In genomic region chr7:107660381-107661080, GRCh38 we compare ENCODE assay signal across 8 cellular contexts. TPM values are rescaled to one million over a fixed set of nuclear protein-coding genes. Genes with fewer than 3 reads are reported as not detected.
DNase-seq lines count a peak whose midpoint lies in the region; ATAC-seq and TF ChIP-seq lines count a peak whose summit lies in the region.

TSS of gene SLC26A4 (plus strand) at chr7:107660828. CDS start at chr7:107661642, 814 bp downstream.

- H3K27ac ChIP-seq in CD8-positive, alpha-beta memory T cell (ENCODE audit: low read depth, low read length): peak within 1 kb of the TSS; percentile 7
- no peak within 1 kb of the TSS for H3K27ac ChIP-seq in GM23338 (ENCODE audit: low read depth)
- H3K27ac ChIP-seq in naive thymus-derived CD4-positive, alpha-beta T cell (ENCODE audit: low read depth, low read length): no peak within 1 kb of the TSS
- no peak within 1 kb of the TSS for H3K27ac ChIP-seq in vagina

- ATAC-seq in GM23338 (peak; percentile 20), GM19328 (IDR thresholded peaks at IDR 0.05; ENCODE audit: unreplicated experiment) (no peak)
- no peak for ATAC-seq in effector memory CD8-positive, alpha-beta T cell (replicated peaks)
- peak; percentile 15 for ATAC-seq in naive thymus-derived CD4-positive, alpha-beta T cell

- H4K20me1 ChIP-seq in GM23338 (replicated peaks; ENCODE audit: insufficient read depth): peaks cover 7% of the 10 kb centered on the region; the same call in 1 of the 2 replicates

- CTCF ChIA-PET in CD8-positive, alpha-beta memory T cell (lab: Charles Lee): no interaction called here
- CTCF ChIA-PET in naive thymus-derived CD4-positive, alpha-beta T cell (lab: Charles Lee): interaction anchor here (0.6 kb wide), 1 partner anchor 75 kb away, joined by 4 read pairs; no protein-coding TSS in a partner anchor

- H3K4me3 ChIP-seq in CD8-positive, alpha-beta memory T cell (ENCODE audit: low read length): peak within 1 kb of the TSS; percentile 17
- H3K4me3 ChIP-seq in GM23338 (peak within 1 kb of the TSS; percentile 76), vagina (peak within 1 kb of the TSS; percentile 45 to 56)
- peak within 1 kb of the TSS; percentile 30 for H3K4me3 ChIP-seq in naive thymus-derived CD4-positive, alpha-beta T cell (ENCODE audit: low read length)

- peak within 1 kb of the TSS; percentile 49 to 83 (median 75) for H3K4me3 Mint-ChIP-seq in CD8-positive, alpha-beta memory T cell
- peak within 1 kb of the TSS; percentile 83 for H3K4me3 Mint-ChIP-seq in GM23338
- peak within 1 kb of the TSS; percentile 93 for H3K4me3 Mint-ChIP-seq in T-helper 2 cell treated with Interferon-gamma antibody and Interleukin-4, amounts not matched to agents 5 μg/mL and 100 μg/mL, for 36 hours
- peak within 1 kb of the TSS; percentile 66 to 74 for H3K4me3 Mint-ChIP-seq in effector memory CD8-positive, alpha-beta T cell
- H3K4me3 Mint-ChIP-seq in naive thymus-derived CD4-positive, alpha-beta T cell: peak within 1 kb of the TSS; percentile 56 to 96 (median 84)

- peaks cover 13 to 27% (median 21%) of the 10 kb centered on the region in 3 donors for H3K4me1 Mint-ChIP-seq in CD8-positive, alpha-beta memory T cell
- peaks cover 20% of the 10 kb centered on the region for H3K4me1 Mint-ChIP-seq in GM23338
- H3K4me1 Mint-ChIP-seq in T-helper 2 cell treated with Interferon-gamma antibody and Interleukin-4, amounts not matched to agents 5 μg/mL and 100 μg/mL, for 36 hours (ENCODE audit: low read depth): peaks cover 40% of the 10 kb centered on the region
- peaks cover 0 to 9% of the 10 kb centered on the region in 2 donors for H3K4me1 Mint-ChIP-seq in effector memory CD8-positive, alpha-beta T cell (ENCODE audit: low read depth in 2 of 2)
- peaks cover 12 to 48% (median 21%) of the 10 kb centered on the region in 7 donors for H3K4me1 Mint-ChIP-seq in naive thymus-derived CD4-positive, alpha-beta T cell

- H2AFZ ChIP-seq in GM23338: peak within 1 kb of the TSS; percentile 98

- peaks cover 21% of the 10 kb centered on the region for H3K4me1 ChIP-seq in CD8-positive, alpha-beta memory T cell (ENCODE audit: insufficient read depth, low read length)
- H3K4me1 ChIP-seq in GM23338 (ENCODE audit: insufficient read depth): no peaks in the 10 kb centered on the region; the same call in 1 of the 2 replicates
- peaks cover 0 to 2% of the 10 kb centered on the region in 2 donors for H3K4me1 ChIP-seq in naive thymus-derived CD4-positive, alpha-beta T cell (ENCODE audit: control insufficient read depth in 2 of 2, insufficient read depth in 2 of 2, low read length in 2 of 2)
- H3K4me1 ChIP-seq in vagina: peaks cover 21% of the 10 kb centered on the region

- no peak; a peak in 1 of 4 replicates for TF ChIP-seq CTCF in GM23338 (conservative IDR thresholded peaks at IDR 0.05; ENCODE audit: low read depth in 2 of 2)
- TF ChIP-seq CTCF in vagina (IDR thresholded peaks at IDR 0.05): no peak

- H3F3A ChIP-seq in GM23338 (replicated peaks; ENCODE audit: low read depth): peaks cover 4% of the 10 kb centered on the region; the same call in 1 of the 2 replicates

- POLR2A ChIA-PET in CD8-positive, alpha-beta memory T cell (lab: Charles Lee): no interaction called here
- POLR2A ChIA-PET in naive thymus-derived CD4-positive, alpha-beta T cell (lab: Charles Lee): no interaction called here

- intact Hi-C loops in naive thymus-derived CD4-positive, alpha-beta T cell (cut with micrococcal nuclease): loop anchor here in 1 of 2 donors (2.0 to 10.0 kb wide), 3 partner anchors 64 to 796 kb away; partner anchors contain the start of gene PIK3CG
- intact Hi-C loops in vagina (cut with DNase I): no loop called here

- H3K9me3 Mint-ChIP-seq in CD8-positive, alpha-beta memory T cell: no peaks in the 10 kb centered on the region
- no peaks in the 10 kb centered on the region for H3K9me3 Mint-ChIP-seq in GM23338
- no peaks in the 10 kb centered on the region for H3K9me3 Mint-ChIP-seq in T-helper 2 cell treated with Interferon-gamma antibody and Interleukin-4, amounts not matched to agents 5 μg/mL and 100 μg/mL, for 36 hours
- H3K9me3 Mint-ChIP-seq in effector memory CD8-positive, alpha-beta T cell: no peaks in the 10 kb centered on the region
- peaks cover 0 to 1% (median 0%) of the 10 kb centered on the region in 11 donors for H3K9me3 Mint-ChIP-seq in naive thymus-derived CD4-positive, alpha-beta T cell

- DNase-seq in CD8-positive, alpha-beta memory T cell: no peak
- peak; percentile 64 for DNase-seq in GM23338 (ENCODE audit: low spot score)
- DNase-seq in T-helper 2 cell treated with Interferon-gamma antibody and Interleukin-4, amounts not matched to agents 5 μg/mL and 100 μg/mL, for 36 hours (ENCODE audit: low spot score): peak; percentile 42
- DNase-seq in effector memory CD8-positive, alpha-beta T cell: no peak
- peak in 2 of 9 donors; percentile 10 to 54 for DNase-seq in naive thymus-derived CD4-positive, alpha-beta T cell
- no peak for DNase-seq in vagina (ENCODE audit: extremely low spot score in 2 of 2)
- DNase-seq in globus pallidus (ENCODE audit: low spot score): no peak

- peaks cover 16% of the 10 kb centered on the region for H3K27me3 ChIP-seq in CD8-positive, alpha-beta memory T cell (ENCODE audit: insufficient read depth, low read length, poor library complexity, severe bottlenecking)
- H3K27me3 ChIP-seq in GM23338 (ENCODE audit: insufficient read depth) (peaks cover 76% of the 10 kb centered on the region), vagina (no peaks in the 10 kb centered on the region)
- H3K27me3 ChIP-seq in naive thymus-derived CD4-positive, alpha-beta T cell (ENCODE audit: control insufficient read depth in 2 of 2, insufficient read depth in 2 of 2, low read length in 2 of 2): peaks cover 3 to 19% of the 10 kb centered on the region in 2 donors

- no peaks in the 10 kb centered on the region for H3K36me3 ChIP-seq in CD8-positive, alpha-beta memory T cell (ENCODE audit: insufficient read depth, low read length)
- no peaks in the 10 kb centered on the region for H3K36me3 ChIP-seq in GM23338 (ENCODE audit: insufficient read depth)
- no peaks in the 10 kb centered on the region for H3K36me3 ChIP-seq in naive thymus-derived CD4-positive, alpha-beta T cell (ENCODE audit: control insufficient read depth in 2 of 3, insufficient read depth in 3 of 3, low read length in 3 of 3)
- no peaks in the 10 kb centered on the region for H3K36me3 ChIP-seq in vagina

- peaks cover 26 to 63% of the 10 kb centered on the region in 2 donors for H3K27me3 Mint-ChIP-seq in CD8-positive, alpha-beta memory T cell
- peaks cover 46% of the 10 kb centered on the region for H3K27me3 Mint-ChIP-seq in GM23338 (ENCODE audit: insufficient read depth, low read depth, poor library complexity)
- H3K27me3 Mint-ChIP-seq in T-helper 2 cell treated with Interferon-gamma antibody and Interleukin-4, amounts not matched to agents 5 μg/mL and 100 μg/mL, for 36 hours (ENCODE audit: low read depth): no peaks in the 10 kb centered on the region
- H3K27me3 Mint-ChIP-seq in effector memory CD8-positive, alpha-beta T cell: peaks cover 46 to 61% of the 10 kb centered on the region in 2 donors
- H3K27me3 Mint-ChIP-seq in naive thymus-derived CD4-positive, alpha-beta T cell: peaks cover 0 to 65% (median 52%) of the 10 kb centered on the region in 5 donors

- no peak within 1 kb of the TSS for H3K27ac Mint-ChIP-seq in CD8-positive, alpha-beta memory T cell
- H3K27ac Mint-ChIP-seq in GM23338: no peak within 1 kb of the TSS
- H3K27ac Mint-ChIP-seq in T-helper 2 cell treated with Interferon-gamma antibody and Interleukin-4, amounts not matched to agents 5 μg/mL and 100 μg/mL, for 36 hours: peak within 1 kb of the TSS; percentile 85
- H3K27ac Mint-ChIP-seq in effector memory CD8-positive, alpha-beta T cell: no peak within 1 kb of the TSS
- H3K27ac Mint-ChIP-seq in naive thymus-derived CD4-positive, alpha-beta T cell: peak within 1 kb of the TSS in 1 of 9 donors; percentile 87

- peak within 1 kb of the TSS; percentile 94 for H3K4me2 ChIP-seq in GM23338

- H3K9me3 ChIP-seq in CD8-positive, alpha-beta memory T cell (ENCODE audit: low read length): no peaks in the 10 kb centered on the region
- no peaks in the 10 kb centered on the region for H3K9me3 ChIP-seq in naive thymus-derived CD4-positive, alpha-beta T cell (ENCODE audit: control insufficient read depth in 2 of 3, low read length in 3 of 3)
- no peaks in the 10 kb centered on the region for H3K9me3 ChIP-seq in vagina

- TF ChIP-seq POLR2A in vagina (IDR thresholded peaks at IDR 0.05): no peak

- H3K9me2 ChIP-seq in GM23338 (ENCODE audit: insufficient read depth): no peaks in the 10 kb centered on the region

- no peaks in the 10 kb centered on the region for H3K79me2 ChIP-seq in GM23338 (replicated peaks; ENCODE audit: insufficient read depth)

- H3K36me3 Mint-ChIP-seq in CD8-positive, alpha-beta memory T cell: no peaks in the 10 kb centered on the region
- no peaks in the 10 kb centered on the region; the same call in 2 of the 3 replicates for H3K36me3 Mint-ChIP-seq in GM23338 (ENCODE audit: low read depth)
- peaks cover 3% of the 10 kb centered on the region for H3K36me3 Mint-ChIP-seq in T-helper 2 cell treated with Interferon-gamma antibody and Interleukin-4, amounts not matched to agents 5 μg/mL and 100 μg/mL, for 36 hours (ENCODE audit: low read depth)
- no peaks in the 10 kb centered on the region for H3K36me3 Mint-ChIP-seq in effector memory CD8-positive, alpha-beta T cell (ENCODE audit: insufficient read depth)
- peaks cover 0 to 4% (median 0%) of the 10 kb centered on the region in 5 donors for H3K36me3 Mint-ChIP-seq in naive thymus-derived CD4-positive, alpha-beta T cell

TF ChIP-seq in GM23338, 12 proteins besides CTCF, POLR2A, EP300 and RAD21:
- no peak for TF ChIP-seq NANOG (IDR thresholded peaks at IDR 0.05; ENCODE audit: borderline replicate concordance)
- peak; percentile 29 for TF ChIP-seq EZH2 (IDR thresholded peaks at IDR 0.05; ENCODE audit: low read depth, unreplicated experiment)
TF ChIP-seq in GM23338: peak in this region for 1.

RNA-seq across cellular contexts. Expression of gene SLC26A4, which starts in this region (rescaled TPM):
- 1 to 10 TPM in 1 of 2 experiments, under 1 TPM in 1; 0.78 to 2.1 TPM for total RNA-seq in CD8-positive, alpha-beta memory T cell
- polyA plus RNA-seq in CD8-positive, alpha-beta memory T cell: not detected
- 0.07 TPM in 1 of 2 replicates, not detected in the other for total RNA-seq in GM23338 (2014; rRNA removed; shearing (Covaris generic))
- not detected in 2 replicates for polyA plus RNA-seq in GM23338 (2016; fragmentation: Nextera tagmentation; extraction: Ambion mirVana)
- 1 to 10 TPM in 1 of 5 experiments, under 1 TPM in 2, not detected in 2; 0.24 to 7.3 (median 0.27) TPM for total RNA-seq in naive thymus-derived CD4-positive, alpha-beta T cell
- polyA plus RNA-seq in naive thymus-derived CD4-positive, alpha-beta T cell: not detected
- total RNA-seq in vagina: not detected

Comparison
In these comparisons a context has a peak if more than half of its experiments do, and no peak if none do; other contexts are left out.
1. Peak in DNase-seq, ATAC-seq, H3K4me3 ChIP-seq and H3K4me2 ChIP-seq in GM23338; RNA of the gene not detected or under 1 TPM.
2. H3K4me3 ChIP-seq: peak in every context shown above with its lines; median percentile 76 in GM23338; 50 in vagina; 30 in naive thymus-derived CD4-positive, alpha-beta T cell; 17 in CD8-positive, alpha-beta memory T cell.